ENCODE assay signal across 6 cellular contexts in genomic region chr19:10289167-10289835, GRCh38. TPM values are rescaled to one million over a fixed set of nuclear protein-coding genes. Genes with fewer than 3 reads are reported as not detected.
DNase-seq lines count a peak whose midpoint lies in the region; ATAC-seq, FAIRE-seq and TF ChIP-seq lines count a peak whose summit lies in the region.

No MANE protein-coding gene starts in this region.

- FAIRE-seq in G401.6 (lab: Jason Lieb, UNC), result peak; percentile 23

- H3K9me3 Mint-ChIP-seq in activated T-helper 17 cell treated with anti-CD3 and anti-CD28 coated beads, Interleukin-2, amount 50 U/mL, for 72 hours, result no peaks in the 10 kb centered on the region

- H3K27me3 Mint-ChIP-seq in activated T-helper 17 cell treated with anti-CD3 and anti-CD28 coated beads, Interleukin-2, amount 50 U/mL, for 72 hours, result peaks cover 34% of the 10 kb centered on the region

- H3K4me3 Mint-ChIP-seq in activated T-helper 17 cell treated with anti-CD3 and anti-CD28 coated beads, Interleukin-2, amount 50 U/mL, for 72 hours, result peak overlapping the region; percentile 74

- peaks cover 45% of the 10 kb centered on the region for H3K4me1 Mint-ChIP-seq in activated T-helper 17 cell treated with anti-CD3 and anti-CD28 coated beads, Interleukin-2, amount 50 U/mL, for 72 hours

- H3K27ac ChIP-seq in upper lobe of left lung, result peak overlapping the region; percentile 15 to 82 (median 42)
- no peak overlapping the region for H3K27ac ChIP-seq in substantia nigra (ENCODE audit: low read depth, low read length, poor library complexity, severe bottlenecking)

- H3K36me3 Mint-ChIP-seq in activated T-helper 17 cell treated with anti-CD3 and anti-CD28 coated beads, Interleukin-2, amount 50 U/mL, for 72 hours (ENCODE audit: low read depth), result peaks cover 46% of the 10 kb centered on the region

- 0 to 2% methylated on average over 19 to 44 of the region's 50 CpGs for WGBS in upper lobe of left lung, 2 donors

- no peak overlapping the region for H3K27ac Mint-ChIP-seq in activated T-helper 17 cell treated with anti-CD3 and anti-CD28 coated beads, Interleukin-2, amount 50 U/mL, for 72 hours

- no peaks in the 10 kb centered on the region for H3K9me3 ChIP-seq in upper lobe of left lung

- TF ChIP-seq CTCF in upper lobe of left lung (IDR thresholded peaks at IDR 0.05), result no peak

- H3K27me3 ChIP-seq in upper lobe of left lung, result peaks cover 0 to 31% (median 16%) of the 10 kb centered on the region in 4 donors

- H3K4me1 ChIP-seq in upper lobe of left lung, result peaks cover 95 to 100% (median 98%) of the 10 kb centered on the region in 4 donors

- TF ChIP-seq EP300 in upper lobe of left lung (IDR thresholded peaks at IDR 0.05), result no peak

- peak overlapping the region; percentile 13 to 64 (median 46) for H3K4me3 ChIP-seq in upper lobe of left lung

- peaks cover 12 to 20% (median 18%) of the 10 kb centered on the region in 4 donors for H3K36me3 ChIP-seq in upper lobe of left lung

- peak; percentile 18 for ATAC-seq in activated T-helper 17 cell treated with anti-CD3 and anti-CD28 coated beads, Interleukin-2, amount 50 U/mL, for 72 hours (replicated peaks)
- ATAC-seq in upper lobe of left lung (ENCODE audit: low FRiP score in 2 of 2), result peak; percentile 1 to 32

- peak; percentile 71 for DNase-seq in NCI-H446 treated with DMSO at 0.1 percent for 48 hours (lab: John Stamatoyannopoulos, UW)
- DNase-seq in iris pigment epithelial cell (ENCODE audit: low read depth), result peak; percentile 63
- peak; percentile 57 to 92 for DNase-seq in upper lobe of left lung
- no peak for DNase-seq in substantia nigra (lab: John Stamatoyannopoulos, UW)

- no peak for TF ChIP-seq POLR2A in upper lobe of left lung (IDR thresholded peaks at IDR 0.05)

RNA-seq across cellular contexts. Expression of gene ICAM5, which starts 0.5 kb away (rescaled TPM):
- 1 to 10 TPM in 1 of 2 donors, under 1 TPM in 1; 0.71 to 8.6 TPM for total RNA-seq in activated T-helper 17 cell treated with anti-CD3 and anti-CD28 coated beads, Interleukin-2, amount 50 U/mL, for 72 hours
- 100 to 1,000 TPM in 1 of 6 donors, 10 to 100 TPM in 5; 19.5 to 102 (median 27.2) TPM for total RNA-seq in upper lobe of left lung

RNA-seq across cellular contexts. Expression of gene ICAM4, which starts 2.5 kb away (rescaled TPM):
- total RNA-seq in activated T-helper 17 cell treated with anti-CD3 and anti-CD28 coated beads, Interleukin-2, amount 50 U/mL, for 72 hours, result 1 to 10 TPM in 1 of 2 donors, under 1 TPM in 1; 0.78 to 2.2 TPM
- 10 to 100 TPM in 5 of 6 donors, 1 to 10 TPM in 1; 6.3 to 24.3 (median 12.0) TPM for total RNA-seq in upper lobe of left lung

RNA-seq across cellular contexts. Expression of gene ICAM1, which starts 18.4 kb away (rescaled TPM):
- 10 to 100 TPM; 47.8 to 88.5 TPM for total RNA-seq in activated T-helper 17 cell treated with anti-CD3 and anti-CD28 coated beads, Interleukin-2, amount 50 U/mL, for 72 hours
- 100 to 1,000 TPM; 190 to 791 (median 356) TPM for total RNA-seq in upper lobe of left lung

RNA-seq across cellular contexts. Expression of gene ZGLP1, which starts 20.3 kb away (rescaled TPM):
- 1 to 10 TPM; 5.4 to 6.6 TPM for total RNA-seq in activated T-helper 17 cell treated with anti-CD3 and anti-CD28 coated beads, Interleukin-2, amount 50 U/mL, for 72 hours
- total RNA-seq in upper lobe of left lung, result 10 to 100 TPM in 1 of 6 donors, 1 to 10 TPM in 5; 1.8 to 21.6 (median 5.4) TPM

RNA-seq across cellular contexts. Expression of gene FDX2, which starts 26.5 kb away (rescaled TPM):
- total RNA-seq in activated T-helper 17 cell treated with anti-CD3 and anti-CD28 coated beads, Interleukin-2, amount 50 U/mL, for 72 hours, result 10 to 100 TPM; 12.3 to 20.1 TPM
- total RNA-seq in upper lobe of left lung, result 10 to 100 TPM; 16.6 to 27.5 (median 26.0) TPM

Comparison
In these comparisons a context has a peak if more than half of its experiments do, and no peak if none do; other contexts are left out.
1. DNase-seq: peak in NCI-H446 treated with DMSO at 0.1 percent for 48 hours (single experiment), iris pigment epithelial cell (single experiment) and upper lobe of left lung (2 of 2); none in substantia nigra (0 of 49).